21 cellular contexts compared by ENCODE assay signal in the genomic region with DNA sequence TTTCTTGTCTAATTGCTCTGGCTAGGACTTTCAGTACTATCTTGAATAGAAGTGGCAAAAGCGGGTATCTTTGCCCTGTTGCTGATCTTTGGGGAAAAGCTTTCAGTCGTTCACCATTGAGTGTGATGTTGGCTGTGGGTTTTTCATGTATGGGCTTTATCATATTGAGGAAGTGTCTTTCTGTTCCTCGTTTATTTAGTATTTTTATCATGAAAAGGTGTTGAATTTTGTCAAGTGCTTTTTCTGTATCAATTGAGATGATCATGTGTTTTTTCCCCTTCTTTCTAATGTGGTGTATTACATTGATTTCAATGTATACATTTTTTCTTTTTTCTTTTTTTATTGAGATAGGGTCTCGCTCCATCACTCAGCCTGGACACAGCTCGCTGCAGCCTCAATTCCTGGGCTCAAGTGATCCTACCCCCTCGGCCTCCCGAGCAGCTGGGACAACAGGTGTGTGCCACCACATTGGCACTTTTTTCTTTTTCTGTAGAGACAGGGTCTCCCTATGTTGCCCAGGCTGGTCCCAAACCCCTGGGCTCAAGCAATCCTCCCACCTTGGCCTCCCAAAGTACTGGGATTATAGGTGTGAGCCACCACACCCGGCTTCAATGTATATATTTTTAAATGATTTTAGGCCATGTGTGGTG.
"Had no signal": no experiment of that assay in that cellular context is flagged by ENCODE, and none has a peak within 500 bp of the region (broad histone marks: within the 10 kb centered on the region; RNA-seq: fewer than 3 reads in every experiment).

No MANE protein-coding gene starts in this region.

- H3K9me3 Mint-ChIP-seq: activated B cell treated with CpG ODN at 0.5 μM for 24 hours; activated naive CD8-positive, alpha-beta T cell treated with anti-CD3 and anti-CD28 coated beads, Interleukin-2, amount 50 U/mL, for 24 hours; nephron; type B pancreatic cell had no signal

- DNase-seq: activated B cell treated with CpG ODN at 0.5 μM for 24 hours; activated CD8-positive, alpha-beta memory T cell treated with anti-CD3 and anti-CD28 coated beads, Interleukin-2, amount 10 ng/mL, durations not matched to agents 7 days and 5 days; activated CD8-positive, alpha-beta T cell treated with anti-CD3 and anti-CD28 coated beads, Interleukin-2, amount 10 ng/mL, durations not matched to agents 7 days and 5 days; activated naive CD4-positive, alpha-beta T cell treated with Interleukin-2 at 50 U/mL for 16 hours; activated naive CD8-positive, alpha-beta T cell treated with anti-CD3 and anti-CD28 coated beads, Interleukin-2, amount 50 U/mL, for 24 hours; activated T-cell treated with anti-CD3 and anti-CD28 coated beads, Interleukin-2, amount 50 U/mL, for 48 hours; amygdala; caudate nucleus; esophagus squamous epithelium; foreskin melanocyte; heart right ventricle; left lung; lower lobe of right lung; mesenchymal stem cell; posterior cingulate gyrus; right cardiac atrium; stimulated activated CD4-positive, alpha-beta T cell treated with anti-CD3 and anti-CD28 coated beads, Interleukin-15, amount 100 ng/mL, for 24 hours; stimulated activated CD4-positive, alpha-beta T cell treated with anti-CD3 and anti-CD28 coated beads, Interleukin-2, amount 100 ng/mL, for 24 hours; stimulated activated naive CD4-positive, alpha-beta T cell treated with Interleukin-2 at 50 U/mL for 16 hours had no signal

- H3K4me3 Mint-ChIP-seq: activated B cell treated with CpG ODN at 0.5 μM for 24 hours; activated CD8-positive, alpha-beta memory T cell treated with anti-CD3 and anti-CD28 coated beads, Interleukin-2, amount 10 ng/mL, durations not matched to agents 7 days and 5 days; activated CD8-positive, alpha-beta T cell treated with anti-CD3 and anti-CD28 coated beads, Interleukin-2, amount 10 ng/mL, durations not matched to agents 7 days and 5 days; activated naive CD8-positive, alpha-beta T cell treated with anti-CD3 and anti-CD28 coated beads, Interleukin-2, amount 50 U/mL, for 24 hours; nephron; type B pancreatic cell had no signal

- ATAC-seq: activated CD8-positive, alpha-beta memory T cell treated with anti-CD3 and anti-CD28 coated beads, Interleukin-2, amount 10 ng/mL, durations not matched to agents 7 days and 5 days; activated CD8-positive, alpha-beta T cell treated with anti-CD3 and anti-CD28 coated beads, Interleukin-2, amount 10 ng/mL, durations not matched to agents 7 days and 5 days; activated naive CD8-positive, alpha-beta T cell treated with anti-CD3 and anti-CD28 coated beads, Interleukin-2, amount 50 U/mL, for 24 hours; heart right ventricle; left lung; lower lobe of right lung; right cardiac atrium had no signal

- H3K27ac Mint-ChIP-seq: activated B cell treated with CpG ODN at 0.5 μM for 24 hours; activated CD8-positive, alpha-beta memory T cell treated with anti-CD3 and anti-CD28 coated beads, Interleukin-2, amount 10 ng/mL, durations not matched to agents 7 days and 5 days; activated CD8-positive, alpha-beta T cell treated with anti-CD3 and anti-CD28 coated beads, Interleukin-2, amount 10 ng/mL, durations not matched to agents 7 days and 5 days; activated naive CD8-positive, alpha-beta T cell treated with anti-CD3 and anti-CD28 coated beads, Interleukin-2, amount 50 U/mL, for 24 hours; nephron; type B pancreatic cell had no signal

- H3K27me3 Mint-ChIP-seq: activated B cell treated with CpG ODN at 0.5 μM for 24 hours; activated CD8-positive, alpha-beta memory T cell treated with anti-CD3 and anti-CD28 coated beads, Interleukin-2, amount 10 ng/mL, durations not matched to agents 7 days and 5 days; activated naive CD8-positive, alpha-beta T cell treated with anti-CD3 and anti-CD28 coated beads, Interleukin-2, amount 50 U/mL, for 24 hours; type B pancreatic cell had no signal
